In genomic region chr12:89884917-89885316, GRCh38 we compare ENCODE assay signal across 17 cellular contexts.
DNase-seq lines count a peak whose midpoint lies in the region; ATAC-seq and TF ChIP-seq lines count a peak whose summit lies in the region.
"Had no signal": no experiment of that assay in that cellular context is flagged by ENCODE, and none has a peak within 500 bp of the region (broad histone marks: within the 10 kb centered on the region; RNA-seq: fewer than 3 reads in every experiment).

No MANE protein-coding gene starts in this region.

- H3K27me3 ChIP-seq in GM23338 (ENCODE audit: insufficient read depth) = no peaks in the 10 kb centered on the region
- H3K27me3 ChIP-seq in neural progenitor cell = no peaks in the 10 kb centered on the region
- H3K27me3 ChIP-seq: Peyer's patch had no signal

- H3F3A ChIP-seq in GM23338 (replicated peaks; ENCODE audit: low read depth) (no peaks in the 10 kb centered on the region), neural progenitor cell (ENCODE audit: low read depth) (peaks cover 44% of the 10 kb centered on the region)

- H3K4me2 ChIP-seq in GM23338 (peak overlapping the region; percentile 26), neural progenitor cell (peak overlapping the region; percentile 75)

- H3K4me1 Mint-ChIP-seq in GM23338 (peaks cover 38% of the 10 kb centered on the region), neural progenitor cell (peaks cover 73% of the 10 kb centered on the region), chondrocyte (ENCODE audit: low read depth) (peaks cover 27% of the 10 kb centered on the region)

- H3K36me3 ChIP-seq in GM23338 (ENCODE audit: insufficient read depth) (no peaks in the 10 kb centered on the region), neural progenitor cell (no peaks in the 10 kb centered on the region)
- H3K36me3 ChIP-seq: Peyer's patch had no signal

- H3K4me3 ChIP-seq in GM23338 = no peak overlapping the region
- H3K4me3 ChIP-seq in neural progenitor cell = peak overlapping the region; percentile 35
- H3K4me3 ChIP-seq: GM12878, Peyer's patch had no signal

- peaks cover 7% of the 10 kb centered on the region; the same call in 2 of the 3 replicates for H3K9me3 Mint-ChIP-seq in GM23338
- peaks cover 9% of the 10 kb centered on the region for H3K9me3 Mint-ChIP-seq in neural progenitor cell
- no peaks in the 10 kb centered on the region for H3K9me3 Mint-ChIP-seq in chondrocyte (ENCODE audit: low read depth)

- no peak overlapping the region for H3K27ac Mint-ChIP-seq in GM23338
- H3K27ac Mint-ChIP-seq in neural progenitor cell = peak overlapping the region; percentile 96
- H3K27ac Mint-ChIP-seq in chondrocyte (ENCODE audit: unreplicated experiment) = no peak overlapping the region

- H3K27me3 Mint-ChIP-seq in GM23338 (ENCODE audit: insufficient read depth, low read depth, poor library complexity) (no peaks in the 10 kb centered on the region), neural progenitor cell (ENCODE audit: insufficient read depth, low read depth) (no peaks in the 10 kb centered on the region), chondrocyte (ENCODE audit: low read depth) (no peaks in the 10 kb centered on the region)
- H3K27me3 Mint-ChIP-seq: B cell; CD4-positive, alpha-beta memory T cell had no signal

- no peak overlapping the region for H3K9ac ChIP-seq in neural progenitor cell

- H3K4me1 ChIP-seq in GM23338 (ENCODE audit: insufficient read depth) = peaks cover 20% of the 10 kb centered on the region
- peaks cover 59% of the 10 kb centered on the region for H3K4me1 ChIP-seq in neural progenitor cell

- H3K4me3 Mint-ChIP-seq in GM23338 (no peak overlapping the region), neural progenitor cell (peak overlapping the region; percentile 52), chondrocyte (ENCODE audit: unreplicated experiment) (no peak overlapping the region)
- H3K4me3 Mint-ChIP-seq: B cell had no signal

- H3K27ac ChIP-seq in GM23338 (ENCODE audit: low read depth) = no peak overlapping the region
- H3K27ac ChIP-seq in neural progenitor cell = peak overlapping the region; percentile 96
- H3K27ac ChIP-seq: Peyer's patch had no signal

- no peaks in the 10 kb centered on the region for H3K9me3 ChIP-seq in neural progenitor cell (ENCODE audit: low read depth)
- H3K9me3 ChIP-seq: Peyer's patch had no signal

- TF ChIP-seq CTCF in GM23338 (conservative IDR thresholded peaks at IDR 0.05; ENCODE audit: low read depth in 2 of 2) (no peak), neural progenitor cell (IDR thresholded peaks at IDR 0.05) (no peak), chondrocyte (IDR thresholded peaks at IDR 0.05) (no peak)

- H2AFZ ChIP-seq in GM23338 (no peak overlapping the region), neural progenitor cell (replicated peaks) (no peak overlapping the region)

- DNase-seq in GM23338 (ENCODE audit: low spot score) (no peak), NCI-H1092 treated with DMSO at 0.1 percent for 48 hours (lab: John Stamatoyannopoulos, UW) (peak; percentile 41), NCI-H82 treated with DMSO at 0.1 percent for 48 hours (lab: John Stamatoyannopoulos, UW; ENCODE audit: unreplicated experiment) (peak; percentile 39), neural progenitor cell (ENCODE audit: low spot score) (peak; percentile 64), chondrocyte (ENCODE audit: low spot score) (no peak), cerebellar nuclear complex (lab: John Stamatoyannopoulos, UW) (no peak), dermis blood vessel endothelial cell (no peak)
- DNase-seq: ACHN; CD4-positive, alpha-beta memory T cell; DMS79; NCI-H1694; NCI-H510A treated with DMSO at 0.1 percent for 48 hours; Peyer's patch; SHP77 treated with DMSO at 0.1 percent for 48 hours had no signal

- H3K9me2 ChIP-seq in GM23338 (ENCODE audit: insufficient read depth) = peaks cover 9% of the 10 kb centered on the region

- H4K20me1 ChIP-seq in GM23338 (replicated peaks; ENCODE audit: insufficient read depth) (no peaks in the 10 kb centered on the region), neural progenitor cell (ENCODE audit: low read depth) (no peaks in the 10 kb centered on the region)

- no peak for ATAC-seq in GM23338
- ATAC-seq: GM12878, HCT116 had no signal

- H3K79me2 ChIP-seq in GM23338 (replicated peaks; ENCODE audit: insufficient read depth) = no peaks in the 10 kb centered on the region
- no peaks in the 10 kb centered on the region for H3K79me2 ChIP-seq in neural progenitor cell (ENCODE audit: low read depth)

- H3K36me3 Mint-ChIP-seq in GM23338 (ENCODE audit: low read depth) = no peaks in the 10 kb centered on the region
- peaks cover 4% of the 10 kb centered on the region for H3K36me3 Mint-ChIP-seq in neural progenitor cell
- H3K36me3 Mint-ChIP-seq in chondrocyte (ENCODE audit: low read depth) = no peaks in the 10 kb centered on the region

TF ChIP-seq in GM23338, 12 proteins besides CTCF, POLR2A, EP300 and RAD21:
- TF ChIP-seq, protein P1, sequence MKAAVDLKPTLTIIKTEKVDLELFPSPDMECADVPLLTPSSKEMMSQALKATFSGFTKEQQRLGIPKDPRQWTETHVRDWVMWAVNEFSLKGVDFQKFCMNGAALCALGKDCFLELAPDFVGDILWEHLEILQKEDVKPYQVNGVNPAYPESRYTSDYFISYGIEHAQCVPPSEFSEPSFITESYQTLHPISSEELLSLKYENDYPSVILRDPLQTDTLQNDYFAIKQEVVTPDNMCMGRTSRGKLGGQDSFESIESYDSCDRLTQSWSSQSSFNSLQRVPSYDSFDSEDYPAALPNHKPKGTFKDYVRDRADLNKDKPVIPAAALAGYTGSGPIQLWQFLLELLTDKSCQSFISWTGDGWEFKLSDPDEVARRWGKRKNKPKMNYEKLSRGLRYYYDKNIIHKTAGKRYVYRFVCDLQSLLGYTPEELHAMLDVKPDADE (IDR thresholded peaks at IDR 0.05) = no peak
- TF ChIP-seq ZNF462 (CRISPR knock-in tag; IDR thresholded peaks at IDR 0.05) (no peak), EZH2 (IDR thresholded peaks at IDR 0.05; ENCODE audit: low read depth, unreplicated experiment) (no peak), STAT1 (IDR thresholded peaks at IDR 0.05; ENCODE audit: unreplicated experiment) (no peak)
TF ChIP-seq in GM23338: peak in this region for 0.

Comparison
In these comparisons a context has a peak if more than half of its experiments do, and no peak if none do; other contexts are left out.
1. DNase-seq: peak in NCI-H1092 treated with DMSO at 0.1 percent for 48 hours (single experiment), NCI-H82 treated with DMSO at 0.1 percent for 48 hours (single experiment) and neural progenitor cell (single experiment); none in GM23338 (single experiment), chondrocyte (single experiment), cerebellar nuclear complex (0 of 2) and dermis blood vessel endothelial cell (single experiment).